Comparison of ENCODE assay signal across 20 cellular contexts in the genomic region with DNA sequence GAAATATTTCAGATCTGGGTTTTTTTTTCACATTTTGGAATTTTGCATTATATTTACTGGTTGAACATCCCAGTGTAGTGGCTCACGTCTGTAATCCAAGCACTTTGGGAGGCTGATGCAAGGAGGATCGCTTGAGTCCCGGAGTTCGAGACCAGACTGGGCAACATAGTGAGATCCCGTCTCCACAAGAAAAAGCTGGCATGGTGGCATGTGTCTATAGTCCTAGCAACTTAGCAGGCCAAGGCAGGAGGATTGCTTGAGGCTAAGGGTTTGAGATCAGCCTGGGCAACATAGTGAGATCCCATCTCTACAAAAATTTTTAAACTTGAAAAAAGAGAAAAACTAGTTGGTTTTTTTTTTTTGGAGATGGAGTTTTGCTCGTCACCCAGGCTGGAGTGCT. TPM values are rescaled to one million over a fixed set of nuclear protein-coding genes. Genes with fewer than 3 reads are reported as not detected.
DNase-seq lines count a peak whose midpoint lies in the region; ATAC-seq, FAIRE-seq and TF ChIP-seq lines count a peak whose summit lies in the region.
"Had no signal": no experiment of that assay in that cellular context is flagged by ENCODE, and none has a peak within 500 bp of the region (broad histone marks: within the 10 kb centered on the region; RNA-seq: fewer than 3 reads in every experiment).

No MANE protein-coding gene starts in this region.

- H3K27ac Mint-ChIP-seq in activated naive CD4-positive, alpha-beta T cell treated with anti-CD3 and anti-CD28 coated beads, Interleukin-2, amount 10 ng/mL, durations not matched to agents 7 days and 5 days, result peak overlapping the region; percentile 49
- no peak overlapping the region for H3K27ac Mint-ChIP-seq in activated naive CD4-positive, alpha-beta T cell treated with anti-CD3 and anti-CD28 coated beads for 36 hours

- no peaks in the 10 kb centered on the region; the same call in 1 of the 2 replicates for H4K20me1 ChIP-seq in K562 (replicated peaks; ENCODE audit: control insufficient read depth, insufficient read depth, low read length)

- no peak for TF ChIP-seq POLR2A in K562 (conservative IDR thresholded peaks at IDR 0.05)

- H3K27ac ChIP-seq in HEK293 (ENCODE audit: extremely low read depth, low read depth, low read length), result no peak overlapping the region
- no peak overlapping the region for H3K27ac ChIP-seq in K562 (ENCODE audit: extremely low read depth, low read depth, low read length)
- H3K27ac ChIP-seq: A549, GM23248 had no signal

- H3K36me3 ChIP-seq in HEK293 (ENCODE audit: control insufficient read depth in 2 of 2, insufficient read depth in 1 of 2, low read length in 2 of 2) (peaks cover 70 to 80% of the 10 kb centered on the region in 2 experiments), K562 (ENCODE audit: control insufficient read depth, insufficient read depth, low read length) (peaks cover 82% of the 10 kb centered on the region)

- no peak for DNase-seq in activated naive CD4-positive, alpha-beta T cell treated with anti-CD3 and anti-CD28 coated beads, Interleukin-2, amount 10 ng/mL, durations not matched to agents 7 days and 5 days
- DNase-seq in activated naive CD4-positive, alpha-beta T cell treated with anti-CD3 and anti-CD28 coated beads for 36 hours, result no peak
- DNase-seq in K562 (ENCODE audit: extremely low read depth in 1 of 4, low spot score in 3 of 4) (no peak), AML-193 (lab: John Stamatoyannopoulos, UW) (no peak), RKO (ENCODE audit: low spot score) (no peak)
- DNase-seq: C1 segment of cervical spinal cord; CD4-positive, CD25-positive, alpha-beta regulatory T cell; CD8-positive, alpha-beta memory T cell; COR-L47; DMS 273 treated with DMSO at 0.1 percent for 48 hours; DMS53; GDM1; GM23248 had no signal

- intact Hi-C loops in activated naive CD4-positive, alpha-beta T cell treated with anti-CD3 and anti-CD28 coated beads for 36 hours (cut with micrococcal nuclease), result no loop called here
- intact Hi-C loops in K562 (cut with micrococcal nuclease), result no loop called here

- no TSS peak for BruUV-seq in K562 (replicated peaks; lab: Mats Ljungman, UMichigan)

- no peaks in the 10 kb centered on the region for H3K27me3 Mint-ChIP-seq in activated naive CD4-positive, alpha-beta T cell treated with anti-CD3 and anti-CD28 coated beads, Interleukin-2, amount 10 ng/mL, durations not matched to agents 7 days and 5 days
- H3K27me3 Mint-ChIP-seq in activated naive CD4-positive, alpha-beta T cell treated with anti-CD3 and anti-CD28 coated beads for 36 hours (ENCODE audit: low read depth), result no peaks in the 10 kb centered on the region
- H3K27me3 Mint-ChIP-seq: CD4-positive, CD25-positive, alpha-beta regulatory T cell; CD8-positive, alpha-beta memory T cell had no signal

- TF ChIP-seq RAD21 in K562 (CRISPR knock-in tag; conservative IDR thresholded peaks at IDR 0.05 in 1 of 2, IDR thresholded peaks at IDR 0.05 in 1 of 2), result no peak

- WGBS in K562 (ENCODE audit: insufficient coverage, low coverage, missing lambda C conversion rate), result 96% methylated on average over 6 of the region's 6 CpGs

- H3K4me2 ChIP-seq in K562 (ENCODE audit: insufficient read depth, low read length), result no peak overlapping the region
- H3K4me2 ChIP-seq: A549 had no signal

- no peak overlapping the region for H2AFZ ChIP-seq in K562 (ENCODE audit: low read depth, low read length)
- H2AFZ ChIP-seq: GM23248 had no signal

- TF ChIP-seq CTCF in HEK293 (tag by site-specific recombination; IDR thresholded peaks at IDR 0.05), result no peak
- no peak for TF ChIP-seq CTCF in K562 (IDR thresholded peaks at IDR 0.05 in 2 of 3, conservative IDR thresholded peaks at IDR 0.05 in 1 of 3; ENCODE audit: insufficient read depth in 2 of 3, low read depth in 1 of 3, low read length in 3 of 3)

- no peak for TF ChIP-seq EP300 in K562 (IDR thresholded peaks at IDR 0.05; ENCODE audit: low read length)

- in situ Hi-C loops in K562 (cut with MboI), result no loop called here

- POLR2A ChIA-PET in HEK293 (lab: Yijun Ruan, JAX) (no interaction called here), K562 (lab: Yijun Ruan, JAX) (no interaction called here)

- no peaks in the 10 kb centered on the region for H3K9me3 Mint-ChIP-seq in activated naive CD4-positive, alpha-beta T cell treated with anti-CD3 and anti-CD28 coated beads, Interleukin-2, amount 10 ng/mL, durations not matched to agents 7 days and 5 days
- H3K9me3 Mint-ChIP-seq in activated naive CD4-positive, alpha-beta T cell treated with anti-CD3 and anti-CD28 coated beads for 36 hours, result no peaks in the 10 kb centered on the region
- H3K9me3 Mint-ChIP-seq: CD4-positive, CD25-positive, alpha-beta regulatory T cell; CD8-positive, alpha-beta memory T cell had no signal

- no peak overlapping the region for H3K4me3 Mint-ChIP-seq in activated naive CD4-positive, alpha-beta T cell treated with anti-CD3 and anti-CD28 coated beads, Interleukin-2, amount 10 ng/mL, durations not matched to agents 7 days and 5 days
- no peak overlapping the region for H3K4me3 Mint-ChIP-seq in activated naive CD4-positive, alpha-beta T cell treated with anti-CD3 and anti-CD28 coated beads for 36 hours
- H3K4me3 Mint-ChIP-seq: CD8-positive, alpha-beta memory T cell had no signal

- no peaks in the 10 kb centered on the region for H3K9me3 ChIP-seq in HEK293 (ENCODE audit: control insufficient read depth, insufficient read depth, low read depth, low read length)
- H3K9me3 ChIP-seq in K562 (replicated peaks; ENCODE audit: control insufficient read depth, insufficient read depth, low read depth, low read length), result no peaks in the 10 kb centered on the region
- H3K9me3 ChIP-seq: A549, HAP-1 had no signal

- H3K4me3 ChIP-seq in HEK293 (ENCODE audit: low read depth, low read length) (no peak overlapping the region), K562 (no peak overlapping the region)
- H3K4me3 ChIP-seq: A549, GM23248, HAP-1 had no signal

- H3K9ac ChIP-seq in K562 (ENCODE audit: insufficient read depth in 1 of 2, low read depth in 2 of 2, low read length in 2 of 2), result 0 out of 4 replicates have a peak overlapping the region, but pooled peaks of 1 of the 2 experiments have one; percentile 43
- H3K9ac ChIP-seq: GM23248 had no signal

- CTCF ChIA-PET in activated naive CD4-positive, alpha-beta T cell treated with anti-CD3 and anti-CD28 coated beads, Interleukin-2, amount 10 ng/mL, durations not matched to agents 7 days and 5 days (lab: Charles Lee), result no interaction called here
- CTCF ChIA-PET in activated naive CD4-positive, alpha-beta T cell treated with anti-CD3 and anti-CD28 coated beads for 36 hours (lab: Charles Lee), result no interaction called here
- CTCF ChIA-PET in HEK293 (lab: Yijun Ruan, JAX) (no interaction called here), K562 (lab: Yijun Ruan, JAX; ENCODE audit: low intra/inter-chr PET ratio) (no interaction called here)

- peaks cover 2% of the 10 kb centered on the region; the same call in 1 of the 2 replicates for H3K4me1 ChIP-seq in HEK293 (ENCODE audit: control insufficient read depth, insufficient read depth, low read length)
- peaks cover 4 to 6% of the 10 kb centered on the region in 2 experiments; a peak in 3 of 5 replicates for H3K4me1 ChIP-seq in K562 (replicated peaks in 1 of 2; ENCODE audit: control insufficient read depth in 2 of 2, insufficient read depth in 2 of 2, low read length in 2 of 2)

- peaks cover 18% of the 10 kb centered on the region for H3K79me2 ChIP-seq in K562 (ENCODE audit: control insufficient read depth, insufficient read depth, low read length)

- H3K36me3 Mint-ChIP-seq in activated naive CD4-positive, alpha-beta T cell treated with anti-CD3 and anti-CD28 coated beads, Interleukin-2, amount 10 ng/mL, durations not matched to agents 7 days and 5 days, result peaks cover 39% of the 10 kb centered on the region
- peaks cover 49% of the 10 kb centered on the region for H3K36me3 Mint-ChIP-seq in activated naive CD4-positive, alpha-beta T cell treated with anti-CD3 and anti-CD28 coated beads for 36 hours (ENCODE audit: low read depth)

- no peak for FAIRE-seq in K562 (lab: Jason Lieb, UNC)
- FAIRE-seq: A549, GM12892, GM18507 had no signal

- H3K27me3 ChIP-seq in K562 (ENCODE audit: control insufficient read depth in 2 of 2, insufficient read depth in 2 of 2, low read length in 2 of 2), result no peaks in the 10 kb centered on the region

- no peaks in the 10 kb centered on the region for H3K9me1 ChIP-seq in K562 (ENCODE audit: control insufficient read depth, insufficient read depth, low read length)

- H3K4me1 Mint-ChIP-seq in activated naive CD4-positive, alpha-beta T cell treated with anti-CD3 and anti-CD28 coated beads, Interleukin-2, amount 10 ng/mL, durations not matched to agents 7 days and 5 days, result peaks cover 40% of the 10 kb centered on the region
- H3K4me1 Mint-ChIP-seq in activated naive CD4-positive, alpha-beta T cell treated with anti-CD3 and anti-CD28 coated beads for 36 hours (ENCODE audit: low read depth), result peaks cover 12% of the 10 kb centered on the region

- ATAC-seq in K562 (no peak), HG03097 (IDR thresholded peaks at IDR 0.05; ENCODE audit: low FRiP score, unreplicated experiment) (no peak)
- ATAC-seq: A549 had no signal

RNA-seq across cellular contexts. Expression of a gene that starts 6.0 kb away (rescaled TPM):
- total RNA-seq in activated naive CD4-positive, alpha-beta T cell treated with anti-CD3 and anti-CD28 coated beads for 36 hours, result 10 to 100 TPM; 91.5 to 96.0 TPM
- 39.7 and 82.7 TPM in 2 replicates for total RNA-seq in K562 (2011; cell fraction: chromatin; rRNA removed; ENCODE audit: low replicate concordance)
- 54.0 and 64.9 TPM in 2 replicates for total RNA-seq in K562 (2011; cell fraction: nucleolus; rRNA removed)
- 37.6 and 46.7 TPM in 2 replicates for total RNA-seq in K562 (2011; cell fraction: nucleoplasm; rRNA removed)
- 93.6 and 123 TPM in 2 replicates for total RNA-seq in K562 (2014; rRNA removed)
- 96.6 and 99.8 TPM in 2 replicates for total RNA-seq in K562 (2014; rRNA removed; fragmentation: Illumina TruSeq; extraction: Trizol)
- total RNA-seq in K562 (2015; rRNA removed; fragmentation: Illumina TruSeq; extraction: Trizol), result 122 and 126 TPM in 2 replicates
- total RNA-seq in K562 (2021), result 102 and 104 TPM in 2 replicates
- 78.2 and 109 TPM in 2 replicates for polyA plus RNA-seq in K562 (2011; rRNA removed)
- 62.5 and 86.6 TPM in 2 replicates for polyA plus RNA-seq in K562 (2011; cell fraction: cytosol; rRNA removed)
- 21.3 and 32.9 TPM in 2 replicates for polyA plus RNA-seq in K562 (2011; cell fraction: nucleus; rRNA removed)
- polyA plus RNA-seq in K562 (2012), result 86.3 and 99.6 TPM in 2 replicates
- polyA plus RNA-seq in K562 (2014; fragmentation: Illumina TruSeq; extraction: Trizol), result 156 and 161 TPM in 2 replicates
- 10 to 100 TPM; 32.5 to 55.6 TPM for polyA plus RNA-seq in K562 (2014; fragmentation: Nextera tagmentation; extraction: Ambion mirVana)
- polyA plus RNA-seq in K562 (2014; rRNA removed), result 112 and 124 TPM in 2 replicates
- 85.5 and 125 TPM in 2 replicates for polyA minus RNA-seq in K562 (2011; rRNA and poly(A)+ RNA removed)
- 72.1 and 79.1 TPM in 2 replicates for polyA minus RNA-seq in K562 (2011; cell fraction: cytosol; rRNA and poly(A)+ RNA removed)
- polyA minus RNA-seq in K562 (2011; cell fraction: nucleus; rRNA and poly(A)+ RNA removed), result 22.2 and 22.7 TPM in 2 replicates

RNA-seq across cellular contexts. Expression of a gene that starts 38.4 kb away (rescaled TPM):
- 1 to 10 TPM; 2.4 to 2.6 TPM for total RNA-seq in activated naive CD4-positive, alpha-beta T cell treated with anti-CD3 and anti-CD28 coated beads for 36 hours
- total RNA-seq in K562 (2011; cell fraction: chromatin; rRNA removed; ENCODE audit: low replicate concordance), result 1.1 and 2.4 TPM in 2 replicates
- 0.39 and 1.8 TPM in 2 replicates for total RNA-seq in K562 (2011; cell fraction: nucleolus; rRNA removed)
- total RNA-seq in K562 (2011; cell fraction: nucleoplasm; rRNA removed), result 1.1 and 1.5 TPM in 2 replicates
- total RNA-seq in K562 (2014; rRNA removed), result 0.29 and 0.45 TPM in 2 replicates
- 0.15 TPM in 1 of 2 replicates, not detected in the other for total RNA-seq in K562 (2014; rRNA removed; fragmentation: Illumina TruSeq; extraction: Trizol)
- 0.11 and 0.23 TPM in 2 replicates for total RNA-seq in K562 (2015; rRNA removed; fragmentation: Illumina TruSeq; extraction: Trizol)
- 0.29 and 0.58 TPM in 2 replicates for total RNA-seq in K562 (2021)
- 0.24 and 0.65 TPM in 2 replicates for polyA plus RNA-seq in K562 (2011; rRNA removed)
- polyA plus RNA-seq in K562 (2011; cell fraction: cytosol; rRNA removed), result 0.19 and 0.57 TPM in 2 replicates
- polyA plus RNA-seq in K562 (2011; cell fraction: nucleus; rRNA removed), result 0.18 and 0.64 TPM in 2 replicates
- 0.68 and 0.76 TPM in 2 replicates for polyA plus RNA-seq in K562 (2012)
- polyA plus RNA-seq in K562 (2014; fragmentation: Illumina TruSeq; extraction: Trizol), result 0.40 and 0.47 TPM in 2 replicates
- under 1 TPM; 0.24 to 0.25 TPM for polyA plus RNA-seq in K562 (2014; fragmentation: Nextera tagmentation; extraction: Ambion mirVana)
- polyA plus RNA-seq in K562 (2014; rRNA removed), result 0.24 and 0.78 TPM in 2 replicates
- 0.53 TPM in 1 of 2 replicates, not detected in the other for polyA minus RNA-seq in K562 (2011; rRNA and poly(A)+ RNA removed)
- polyA minus RNA-seq in K562 (2011; cell fraction: cytosol; rRNA and poly(A)+ RNA removed), result not detected in 2 replicates
- polyA minus RNA-seq in K562 (2011; cell fraction: nucleus; rRNA and poly(A)+ RNA removed), result 0.54 TPM in 1 of 2 replicates, not detected in the other
- total RNA-seq: H4 had no signal

RNA-seq across cellular contexts. Expression of a gene that starts 41.1 kb away (rescaled TPM):
- total RNA-seq in activated naive CD4-positive, alpha-beta T cell treated with anti-CD3 and anti-CD28 coated beads for 36 hours, result 1 to 10 TPM; 1.2 to 1.6 TPM
- 13.7 and 50.4 TPM in 2 replicates for total RNA-seq in K562 (2011; cell fraction: chromatin; rRNA removed; ENCODE audit: low replicate concordance)
- total RNA-seq in K562 (2011; cell fraction: nucleolus; rRNA removed), result 18.6 and 27.8 TPM in 2 replicates
- total RNA-seq in K562 (2011; cell fraction: nucleoplasm; rRNA removed), result 13.9 and 16.6 TPM in 2 replicates
- total RNA-seq in K562 (2014; rRNA removed), result 3.4 and 4.2 TPM in 2 replicates
- total RNA-seq in K562 (2014; rRNA removed; fragmentation: Illumina TruSeq; extraction: Trizol), result 0.91 and 1.8 TPM in 2 replicates
- 3.1 and 3.8 TPM in 2 replicates for total RNA-seq in K562 (2015; rRNA removed; fragmentation: Illumina TruSeq; extraction: Trizol)
- total RNA-seq in K562 (2021), result 4.3 and 5.4 TPM in 2 replicates
- 2.1 and 3.9 TPM in 2 replicates for polyA plus RNA-seq in K562 (2011; rRNA removed)
- 3.0 and 3.4 TPM in 2 replicates for polyA plus RNA-seq in K562 (2011; cell fraction: cytosol; rRNA removed)
- 5.0 and 8.1 TPM in 2 replicates for polyA plus RNA-seq in K562 (2011; cell fraction: nucleus; rRNA removed)
- 3.5 and 6.6 TPM in 2 replicates for polyA plus RNA-seq in K562 (2012)
- 2.5 and 2.8 TPM in 2 replicates for polyA plus RNA-seq in K562 (2014; fragmentation: Illumina TruSeq; extraction: Trizol)
- polyA plus RNA-seq in K562 (2014; fragmentation: Nextera tagmentation; extraction: Ambion mirVana), result under 1 TPM; 0.07 to 0.10 TPM
- polyA plus RNA-seq in K562 (2014; rRNA removed), result 1.9 and 2.4 TPM in 2 replicates
- 4.3 and 5.5 TPM in 2 replicates for polyA minus RNA-seq in K562 (2011; rRNA and poly(A)+ RNA removed)
- 5.6 and 10.7 TPM in 2 replicates for polyA minus RNA-seq in K562 (2011; cell fraction: cytosol; rRNA and poly(A)+ RNA removed)
- polyA minus RNA-seq in K562 (2011; cell fraction: nucleus; rRNA and poly(A)+ RNA removed), result 10.0 and 11.3 TPM in 2 replicates
